In genomic region chrX:54891573-54891972, GRCh38 we compare ENCODE assay signal across 8 cellular contexts. TPM values are rescaled to one million over a fixed set of nuclear protein-coding genes. Genes with fewer than 3 reads are reported as not detected.
DNase-seq lines count a peak whose midpoint lies in the region; ATAC-seq and TF ChIP-seq lines count a peak whose summit lies in the region.

No MANE protein-coding gene starts in this region.

- no peaks in the 10 kb centered on the region for H3K4me1 ChIP-seq in smooth muscle cell (ENCODE audit: low read depth)

- TF ChIP-seq CTCF in NB4 (IDR thresholded peaks at IDR 0.05; ENCODE audit: low read depth, low read length) (peak; percentile 50), fibroblast of the aortic adventitia (IDR thresholded peaks at IDR 0.05; ENCODE audit: insufficient read depth, low read length) (peak; percentile 51), smooth muscle cell (IDR thresholded peaks at IDR 0.05; ENCODE audit: borderline replicate concordance, insufficient read depth, poor library complexity, severe bottlenecking) (peak; percentile 23)

- 23% methylated on average over 3 of the region's 3 CpGs for WGBS in smooth muscle cell (ENCODE audit: low lambda C conversion rate)

- no peak overlapping the region for H3K4me2 ChIP-seq in smooth muscle cell

- in situ Hi-C loops in ACHN (cut with HindIII; ENCODE audit: low pct_ligation_motif_present, low pct_unique_long_range_greater_than_20kb, low sequenced_read_pairs): no loop called here

- H2AFZ ChIP-seq in smooth muscle cell (ENCODE audit: low read depth): no peak overlapping the region

- H3K9ac ChIP-seq in smooth muscle cell (ENCODE audit: low read depth): no peak overlapping the region

- H4K20me1 ChIP-seq in smooth muscle cell (ENCODE audit: low read depth): no peaks in the 10 kb centered on the region

- H3K27me3 ChIP-seq in smooth muscle cell (ENCODE audit: low read depth): no peaks in the 10 kb centered on the region

- H3K9me3 ChIP-seq in smooth muscle cell (replicated peaks; ENCODE audit: low read depth): no peaks in the 10 kb centered on the region

- H3K79me2 ChIP-seq in smooth muscle cell (ENCODE audit: low read depth): no peaks in the 10 kb centered on the region

- H3K4me3 ChIP-seq in NB4 (ENCODE audit: low read depth, low read length) (no peak overlapping the region), fibroblast of the aortic adventitia (ENCODE audit: low read depth, low read length) (no peak overlapping the region), smooth muscle cell (no peak overlapping the region)

- H3K27ac ChIP-seq in smooth muscle cell (ENCODE audit: low read depth): no peak overlapping the region

- TF ChIP-seq POLR2A in NB4 (IDR thresholded peaks at IDR 0.05; ENCODE audit: extremely low read depth, insufficient read length): no peak

- DNase-seq in ACHN (peak; percentile 33), ELR (ENCODE audit: low read depth) (peak; percentile 46), NB4 (ENCODE audit: low read depth) (peak; percentile 41), fibroblast of the aortic adventitia (ENCODE audit: low read depth) (peak; percentile 53), smooth muscle cell (lab: John Stamatoyannopoulos, UW; ENCODE audit: unreplicated experiment) (no peak), UCSD-AML1 (lab: John Stamatoyannopoulos, UW; ENCODE audit: unreplicated experiment) (no peak)
- peak; percentile 18 to 44 for DNase-seq in activated CD4-positive, alpha-beta T cell treated with anti-CD3 and anti-CD28 coated beads for 4 hours

- H3F3A ChIP-seq in smooth muscle cell (ENCODE audit: low read depth): no peaks in the 10 kb centered on the region

- H3K36me3 ChIP-seq in smooth muscle cell (ENCODE audit: low read depth): no peaks in the 10 kb centered on the region

- ATAC-seq in GM19463 (IDR thresholded peaks at IDR 0.05; ENCODE audit: unreplicated experiment): no peak

RNA-seq across cellular contexts. Expression of gene TRO, which starts 29.1 kb away (rescaled TPM):
- total RNA-seq in fibroblast of the aortic adventitia (ENCODE audit: low replicate concordance): 12.5 and 13.1 TPM in 2 replicates
- 60.0 and 78.7 TPM in 2 replicates for total RNA-seq in smooth muscle cell
- 84.6 and 98.6 TPM in 2 replicates for polyA plus RNA-seq in smooth muscle cell

Comparison
In these comparisons a context has a peak if more than half of its experiments do, and no peak if none do; other contexts are left out.
1. DNase-seq: peak in ACHN (single experiment), ELR (single experiment), NB4 (single experiment), activated CD4-positive, alpha-beta T cell treated with anti-CD3 and anti-CD28 coated beads for 4 hours (2 of 2) and fibroblast of the aortic adventitia (single experiment); none in smooth muscle cell (single experiment) and UCSD-AML1 (single experiment).
2. Peak in every context shown above with its lines, with median percentiles within 50 percentile points of each other: CTCF ChIP-seq.